13 cellular contexts compared by ENCODE assay signal in genomic region chrX:6644411-6644810, GRCh38.
DNase-seq lines count a peak whose midpoint lies in the region; ATAC-seq and TF ChIP-seq lines count a peak whose summit lies in the region.
"Had no signal": no experiment of that assay in that cellular context is flagged by ENCODE, and none has a peak within 500 bp of the region (broad histone marks: within the 10 kb centered on the region; RNA-seq: fewer than 3 reads in every experiment).

No MANE protein-coding gene starts in this region.

- no peaks in the 10 kb centered on the region; the same call in 1 of the 2 replicates for H3K27me3 Mint-ChIP-seq in HFFc6 (ENCODE audit: insufficient read depth)
- H3K27me3 Mint-ChIP-seq in glutamatergic neuron (ENCODE audit: unreplicated experiment) = no peaks in the 10 kb centered on the region

- H3K36me3 Mint-ChIP-seq in HFFc6 (ENCODE audit: low read depth) = no peaks in the 10 kb centered on the region
- H3K36me3 Mint-ChIP-seq in glutamatergic neuron (ENCODE audit: unreplicated experiment) = no peaks in the 10 kb centered on the region
- H3K36me3 Mint-ChIP-seq: CD8-positive, alpha-beta T cell had no signal

- in situ Hi-C loops in SK-MEL-5 (cut with HindIII; ENCODE audit: low pct_unique_long_range_greater_than_20kb, low sequenced_read_pairs) = no loop called here
- in situ Hi-C loops in GM23248 (cut with MboI) = no loop called here

- intact Hi-C loops in ascending aorta (cut with DNase I) = no loop called here

- ATAC-seq in HG03175 (IDR thresholded peaks at IDR 0.05; ENCODE audit: unreplicated experiment) = no peak
- ATAC-seq: CD8-positive, alpha-beta T cell; esophagus mucosa; lower lobe of right lung had no signal

- H3K4me1 Mint-ChIP-seq in HFFc6 (ENCODE audit: low read depth) (no peaks in the 10 kb centered on the region), glutamatergic neuron (ENCODE audit: low read depth, unreplicated experiment) (no peaks in the 10 kb centered on the region)

- no peak overlapping the region for H2AFZ ChIP-seq in GM23248

- no peak overlapping the region for H3K4me2 ChIP-seq in GM23248 (ENCODE audit: unreplicated experiment)

- H4K20me1 ChIP-seq in GM23248 (ENCODE audit: insufficient read depth) = no peaks in the 10 kb centered on the region

- TF ChIP-seq CTCF in C4-2B (conservative IDR thresholded peaks at IDR 0.05) = peak; percentile 53
- TF ChIP-seq CTCF in HFFc6 (IDR thresholded peaks at IDR 0.05) = peak; percentile 43; the same call in 1 of the 2 replicates
- TF ChIP-seq CTCF in glutamatergic neuron (IDR thresholded peaks at IDR 0.05; ENCODE audit: partially characterized antibody, unreplicated experiment) = peak; percentile 57
- no peak for TF ChIP-seq CTCF in ascending aorta (IDR thresholded peaks at IDR 0.05)

- no peak overlapping the region for H3K4me3 ChIP-seq in ascending aorta
- no peak overlapping the region for H3K4me3 ChIP-seq in GM23248
- H3K4me3 ChIP-seq: lower lobe of right lung, stomach had no signal

- no peaks in the 10 kb centered on the region for H3F3A ChIP-seq in GM23248 (ENCODE audit: insufficient read depth)

- H3K4me1 ChIP-seq in ascending aorta = no peaks in the 10 kb centered on the region
- H3K4me1 ChIP-seq in GM23248 (ENCODE audit: insufficient read depth) = no peaks in the 10 kb centered on the region
- H3K4me1 ChIP-seq: lower lobe of right lung, stomach had no signal

- no peak overlapping the region for H3K27ac Mint-ChIP-seq in HFFc6
- H3K27ac Mint-ChIP-seq in glutamatergic neuron (ENCODE audit: unreplicated experiment) = no peak overlapping the region
- H3K27ac Mint-ChIP-seq: CD8-positive, alpha-beta T cell had no signal

- H3K36me3 ChIP-seq in ascending aorta (no peaks in the 10 kb centered on the region), GM23248 (ENCODE audit: low read depth) (no peaks in the 10 kb centered on the region)
- H3K36me3 ChIP-seq: lower lobe of right lung, stomach had no signal

- H3K27me3 ChIP-seq in ascending aorta (no peaks in the 10 kb centered on the region), GM23248 (replicated peaks; ENCODE audit: insufficient read depth) (no peaks in the 10 kb centered on the region)
- H3K27me3 ChIP-seq: stomach had no signal

- no peak overlapping the region for H3K4me3 Mint-ChIP-seq in HFFc6
- H3K4me3 Mint-ChIP-seq in glutamatergic neuron (ENCODE audit: unreplicated experiment) = no peak overlapping the region
- H3K4me3 Mint-ChIP-seq: CD8-positive, alpha-beta T cell had no signal

- no peaks in the 10 kb centered on the region for H3K9me2 ChIP-seq in GM23248 (ENCODE audit: insufficient read depth)

- no peaks in the 10 kb centered on the region for H3K79me2 ChIP-seq in GM23248 (ENCODE audit: insufficient read depth)

- H3K9me3 Mint-ChIP-seq in HFFc6 (peaks cover 5% of the 10 kb centered on the region; the same call in 1 of the 2 replicates), glutamatergic neuron (ENCODE audit: unreplicated experiment) (peaks cover 2% of the 10 kb centered on the region)
- H3K9me3 Mint-ChIP-seq: CD8-positive, alpha-beta T cell had no signal

- H3K9me3 ChIP-seq in ascending aorta = no peaks in the 10 kb centered on the region
- H3K9me3 ChIP-seq in GM23248 (ENCODE audit: low read depth) = no peaks in the 10 kb centered on the region
- H3K9me3 ChIP-seq: lower lobe of right lung, stomach had no signal

- 32 to 39% methylated on average over 3 to 4 of the region's 4 CpGs for WGBS in GM23248 (ENCODE audit: low coverage in 1 of 2, low lambda C conversion rate in 2 of 2, missing lambda C conversion rate in 2 of 2), 2 experiments

- no peak overlapping the region for H3K27ac ChIP-seq in C4-2B
- H3K27ac ChIP-seq in ascending aorta = no peak overlapping the region
- H3K27ac ChIP-seq in GM23248 = no peak overlapping the region
- H3K27ac ChIP-seq: lower lobe of right lung, stomach had no signal

- DNase-seq in HFFc6 (no peak), SK-MEL-5 (ENCODE audit: low read depth, low spot score) (peak; percentile 17), glutamatergic neuron (no peak), ascending aorta (ENCODE audit: low spot score in 2 of 2) (no peak), nucleus accumbens (lab: John Stamatoyannopoulos, UW) (no peak), GM23248 (no peak)
- DNase-seq: CD8-positive, alpha-beta T cell; lower lobe of right lung; NCI-H1694 treated with DMSO at 0.1 percent for 48 hours; stomach had no signal

- H3K9ac ChIP-seq in GM23248 = no peak overlapping the region

Comparison
In these comparisons a context has a peak if more than half of its experiments do, and no peak if none do; other contexts are left out.
1. CTCF ChIP-seq: peak in C4-2B (single experiment), HFFc6 (single experiment) and glutamatergic neuron (single experiment); none in ascending aorta (0 of 3).